Comparison of ENCODE assay signal across 9 cellular contexts in genomic region chr12:56256326-56256960, GRCh38. TPM values are rescaled to one million over a fixed set of nuclear protein-coding genes. Genes with fewer than 3 reads are reported as not detected.
DNase-seq lines count a peak whose midpoint lies in the region; ATAC-seq, FAIRE-seq and TF ChIP-seq lines count a peak whose summit lies in the region.
"Had no signal": no experiment of that assay in that cellular context is flagged by ENCODE, and none has a peak within 500 bp of the region (broad histone marks: within the 10 kb centered on the region; RNA-seq: fewer than 3 reads in every experiment).

No MANE protein-coding gene starts in this region.

- no peak overlapping the region for H3K14ac ChIP-seq in H1 (ENCODE audit: insufficient read length)

- no peak overlapping the region for H2AK5ac ChIP-seq in H1 (ENCODE audit: low read depth, low read length)

- no peak overlapping the region for H2AFZ ChIP-seq in OCI-LY7 (ENCODE audit: low read length)
- H2AFZ ChIP-seq in H1 (ENCODE audit: low read length) = no peak overlapping the region

- H3K36me3 ChIP-seq in OCI-LY7 (ENCODE audit: insufficient read depth, low read length) (peaks cover 56% of the 10 kb centered on the region), H1 (ENCODE audit: control insufficient read depth in 2 of 4, insufficient read depth in 4 of 4, low read length in 3 of 4) (peaks cover 28 to 49% (median 33%) of the 10 kb centered on the region in 4 experiments)

- 0 out of 2 replicates have a peak overlapping the region, but pooled peaks have one; percentile 22 for H2BK5ac ChIP-seq in H1 (ENCODE audit: low read depth, low read length)

- H4K5ac ChIP-seq in H1 (ENCODE audit: insufficient read length, low read depth, low read length) = no peak overlapping the region

- H4K91ac ChIP-seq in H1 (replicated peaks; ENCODE audit: insufficient read length, low read length) = no peak overlapping the region

- no peaks in the 10 kb centered on the region for H3K9me3 ChIP-seq in OCI-LY7 (ENCODE audit: low read length)
- H3K9me3 ChIP-seq in H1 (ENCODE audit: insufficient read depth in 2 of 2, low read depth in 1 of 2, low read length in 1 of 2) = no peaks in the 10 kb centered on the region

- no peak overlapping the region for H3K23ac ChIP-seq in H1 (ENCODE audit: insufficient read length)

- CTCF ChIA-PET in OCI-LY7 (lab: Charles Lee; ENCODE audit: unreplicated experiment) (no interaction called here), H1 (lab: Charles Lee; ENCODE audit: partially characterized antibody) (interaction anchor here (0.6 to 6.4 kb wide), 20 partner anchors 8 to 137 kb away, joined by 3 to 47 read pairs (median 6); partner anchors contain the start of genes COQ10A, RNF41, SMARCC2 and ZC3H10)

- no peak for TF ChIP-seq POLR2A in H1 (IDR thresholded peaks at IDR 0.05; ENCODE audit: control extremely low read depth in 1 of 2, low read depth in 2 of 2, low read length in 2 of 2)

- H3K4me3 ChIP-seq in OCI-LY7 (ENCODE audit: low read depth, low read length, poor library complexity, severe bottlenecking) = peak overlapping the region; percentile 93
- H3K4me3 ChIP-seq in H1 (ENCODE audit: extremely low read depth in 1 of 4, insufficient read depth in 2 of 4, low read depth in 3 of 4, low read length in 4 of 4) = peak overlapping the region; percentile 60 to 96 (median 88); a peak in 6 of 8 replicates

- no peak overlapping the region for H4K8ac ChIP-seq in H1 (ENCODE audit: extremely low read depth, insufficient read depth, low read length)

- H3K27ac ChIP-seq in OCI-LY7 (ENCODE audit: low read depth, low read length, poor library complexity, severe bottlenecking) (no peak overlapping the region), H1 (ENCODE audit: low read depth, low read length) (peak overlapping the region; percentile 53; the same call in 1 of the 2 replicates)

- TSS peak; percentile 37 for BruUV-seq in OCI-LY7 (replicated peaks; lab: Mats Ljungman, UMichigan)

- TF ChIP-seq CTCF in OCI-LY7 (conservative IDR thresholded peaks at IDR 0.05; ENCODE audit: low read length) (no peak), H1 (IDR thresholded peaks at IDR 0.05; ENCODE audit: control extremely low read depth in 1 of 3, insufficient read depth in 1 of 3, low read depth in 1 of 3, low read length in 3 of 3) (peak in 2 of 3 experiments; percentile 6 to 15; a peak in 2 of 4 replicates)

- H3K9me2 ChIP-seq in OCI-LY7 (ENCODE audit: insufficient read depth, low read length) = no peaks in the 10 kb centered on the region

- H3K4me1 ChIP-seq in OCI-LY7 (ENCODE audit: insufficient read depth, low read length, poor library complexity, severe bottlenecking) = peaks cover 17% of the 10 kb centered on the region
- peaks cover 8 to 17% (median 13%) of the 10 kb centered on the region in 4 experiments for H3K4me1 ChIP-seq in H1 (replicated peaks in 1 of 4; ENCODE audit: control insufficient read depth in 3 of 4, insufficient read depth in 4 of 4, low read length in 3 of 4)

- H3K27me3 ChIP-seq in H1 (replicated peaks in 1 of 4; ENCODE audit: control insufficient read depth in 3 of 4, extremely low read depth in 1 of 4, insufficient read depth in 3 of 4, low read length in 3 of 4) = no peaks in the 10 kb centered on the region

- DNase-seq in D341Med (ENCODE audit: low spot score) (peak; percentile 30), OCI-LY7 (ENCODE audit: low spot score) (no peak), H1 (ENCODE audit: low read depth in 1 of 2, low spot score in 2 of 2) (no peak), occipital lobe (lab: John Stamatoyannopoulos, UW) (peak; percentile 21), putamen (ENCODE audit: low spot score) (no peak), DMS153 (lab: John Stamatoyannopoulos, UW) (no peak)
- DNase-seq in stimulated activated CD8-positive, alpha-beta memory T cell treated with anti-CD3 and anti-CD28 coated beads, Interleukin-4, amount 100 ng/mL, for 48 hours = no peak

- POLR2A ChIA-PET in OCI-LY7 (lab: Charles Lee) (no interaction called here), H1 (lab: Charles Lee; ENCODE audit: partially characterized antibody) (interaction anchor here (0.5 to 3.8 kb wide), 28 partner anchors 10 to 380 kb away, joined by 3 to 41 read pairs (median 4); partner anchors contain the start of genes COQ10A, CS, MYL6 and RNF41)

- WGBS in H1 (ENCODE audit: extremely low coverage in 1 of 2, insufficient coverage in 1 of 2, insufficient read length in 1 of 2, insufficient replicate concordance in 2 of 2, low coverage in 1 of 2, low lambda C conversion rate in 2 of 2, missing lambda C conversion rate in 1 of 2), 2 experiments = 70% methylated on average over 4 of the region's 4 CpGs; no CpG with 5 or more reads in 1 of the 2 experiments

- H2BK120ac ChIP-seq in H1 (replicated peaks; ENCODE audit: low read depth, low read length) = no peak overlapping the region

- no peak overlapping the region for H2BK15ac ChIP-seq in H1 (ENCODE audit: low read length)

- H3K9ac ChIP-seq in H1 (replicated peaks in 1 of 4; ENCODE audit: extremely low read depth in 1 of 4, low read depth in 3 of 4, low read length in 3 of 4) = no peak overlapping the region

- intact Hi-C loops in OCI-LY7 (cut with micrococcal nuclease; ENCODE audit: unreplicated experiment) = no loop called here

- H2BK12ac ChIP-seq in H1 (ENCODE audit: low read depth, low read length) = no peak overlapping the region

- H4K20me1 ChIP-seq in OCI-LY7 (ENCODE audit: insufficient read depth, low read length) = 0 out of 2 replicates have a peak, but pooled peaks cover 5% of the 10 kb centered on the region
- H4K20me1 ChIP-seq in H1 (replicated peaks in 1 of 2; ENCODE audit: control insufficient read depth in 1 of 2, insufficient read depth in 2 of 2, low read length in 2 of 2) = peaks cover 5 to 9% of the 10 kb centered on the region in 2 experiments

- no peak overlapping the region for H3K18ac ChIP-seq in H1 (ENCODE audit: extremely low read depth, low read length)

- FAIRE-seq in H1 (lab: Jason Lieb, UNC) = no peak

- TF ChIP-seq EP300 in H1 (IDR thresholded peaks at IDR 0.05; ENCODE audit: borderline replicate concordance in 1 of 2, low read depth in 2 of 2, low read length in 2 of 2) = no peak

- no peak overlapping the region for H2BK20ac ChIP-seq in H1 (ENCODE audit: low read length)

- H3K79me2 ChIP-seq in OCI-LY7 (ENCODE audit: insufficient read depth, low read depth, low read length) (peaks cover 17% of the 10 kb centered on the region; the same call in 1 of the 2 replicates), H1 (ENCODE audit: control insufficient read depth in 1 of 2, insufficient read depth in 2 of 2, low read length in 2 of 2) (peaks cover 0 to 8% of the 10 kb centered on the region in 2 experiments; a peak in 1 of 4 replicates)

- H3K4ac ChIP-seq in H1 (replicated peaks; ENCODE audit: insufficient read length, low read depth, low read length) = no peak overlapping the region

- peaks cover 11% of the 10 kb centered on the region; the same call in 1 of the 2 replicates for H3K23me2 ChIP-seq in H1 (ENCODE audit: low read depth, low read length)

- ATAC-seq in GM21576 (IDR thresholded peaks at IDR 0.05; ENCODE audit: unreplicated experiment) = no peak

- no peak for TF ChIP-seq RAD21 in H1 (IDR thresholded peaks at IDR 0.05 in 1 of 2, conservative IDR thresholded peaks at IDR 0.05 in 1 of 2; ENCODE audit: low read depth in 2 of 2, low read length in 2 of 2)

- peak overlapping the region; percentile 94 for H3K4me2 ChIP-seq in OCI-LY7 (ENCODE audit: low read length)
- H3K4me2 ChIP-seq in H1 (ENCODE audit: insufficient read depth in 1 of 2, low read depth in 2 of 2, low read length in 2 of 2) = peak overlapping the region; percentile 83 to 89

- no peak overlapping the region for H3K56ac ChIP-seq in H1 (replicated peaks; ENCODE audit: insufficient read length, low read depth, low read length)

- H3K79me1 ChIP-seq in H1 (ENCODE audit: low read depth, low read length) = peaks cover 7% of the 10 kb centered on the region

RNA-seq across cellular contexts. Expression of gene ANKRD52, which starts 1.7 kb away (rescaled TPM):
- total RNA-seq in OCI-LY7 (2014; rRNA removed; shearing (Covaris generic)) = 7.0 and 11.7 TPM in 2 replicates
- total RNA-seq in OCI-LY7 (2022) = 35.0 and 35.6 TPM in 2 replicates
- 34.1 and 36.3 TPM in 2 replicates for total RNA-seq in H1 (2021; fragmentation: NEBNext Ultra II Directional; extraction: Animal tissue kit (Norgen Biotek cat#: 25700))
- 14.0 and 20.7 TPM in 2 replicates for polyA plus RNA-seq in H1 (2011; rRNA removed)
- polyA plus RNA-seq in H1 (2011; cell fraction: cytosol; rRNA removed) = 14.1 TPM
- 74.8 TPM for polyA plus RNA-seq in H1 (2011; cell fraction: nucleus; rRNA removed)
- polyA plus RNA-seq in H1 (2012, experiment 1 of 2) = 19.5 to 26.6 TPM (median 22.1 TPM) in 4 replicates
- 14.4 TPM for polyA plus RNA-seq in H1 (2012, experiment 2 of 2)
- 15.3 TPM for polyA plus RNA-seq in H1 (2013, experiment 1 of 2)
- 14.7 TPM for polyA plus RNA-seq in H1 (2013, experiment 2 of 2)
- 20.7 and 30.8 TPM in 2 replicates for polyA minus RNA-seq in H1 (2011; rRNA and poly(A)+ RNA removed)
- polyA minus RNA-seq in H1 (2011; cell fraction: cytosol; rRNA and poly(A)+ RNA removed) = 14.5 TPM
- 20.3 TPM for polyA minus RNA-seq in H1 (2011; cell fraction: nucleus; rRNA and poly(A)+ RNA removed)
- 9.2 TPM for total RNA-seq in occipital lobe

RNA-seq across cellular contexts. Expression of gene COQ10A, which starts 10.3 kb away (rescaled TPM):
- 15.8 and 22.1 TPM in 2 replicates for total RNA-seq in OCI-LY7 (2014; rRNA removed; shearing (Covaris generic))
- total RNA-seq in OCI-LY7 (2022) (20.6 and 28.9 TPM in 2 replicates), occipital lobe (12.9 TPM)
- total RNA-seq in H1 (2021; fragmentation: NEBNext Ultra II Directional; extraction: Animal tissue kit (Norgen Biotek cat#: 25700)) = 21.8 and 22.8 TPM in 2 replicates
- 39.5 and 42.9 TPM in 2 replicates for polyA plus RNA-seq in H1 (2011; rRNA removed)
- polyA plus RNA-seq in H1 (2011; cell fraction: cytosol; rRNA removed) = 53.3 TPM
- 48.1 TPM for polyA plus RNA-seq in H1 (2011; cell fraction: nucleus; rRNA removed)
- polyA plus RNA-seq in H1 (2012, experiment 1 of 2) = 24.5 to 27.2 TPM (median 25.7 TPM) in 4 replicates
- 19.3 TPM for polyA plus RNA-seq in H1 (2012, experiment 2 of 2)
- 22.4 TPM for polyA plus RNA-seq in H1 (2013, experiment 1 of 2)
- 20.7 TPM for polyA plus RNA-seq in H1 (2013, experiment 2 of 2)
- polyA minus RNA-seq in H1 (2011; rRNA and poly(A)+ RNA removed) = 28.1 and 29.9 TPM in 2 replicates
- polyA minus RNA-seq in H1 (2011; cell fraction: cytosol; rRNA and poly(A)+ RNA removed) = 13.4 TPM
- 21.5 TPM for polyA minus RNA-seq in H1 (2011; cell fraction: nucleus; rRNA and poly(A)+ RNA removed)

RNA-seq across cellular contexts. Expression of gene SLC39A5, which starts 26.6 kb away (rescaled TPM):
- 0.76 and 2.5 TPM in 2 replicates for total RNA-seq in OCI-LY7 (2014; rRNA removed; shearing (Covaris generic))
- total RNA-seq in OCI-LY7 (2022) = 1.2 and 1.4 TPM in 2 replicates
- 0.25 TPM in 1 of 2 replicates, not detected in the other for total RNA-seq in H1 (2021; fragmentation: NEBNext Ultra II Directional; extraction: Animal tissue kit (Norgen Biotek cat#: 25700))
- polyA plus RNA-seq in H1 (2011; rRNA removed) = 0.27 and 0.75 TPM in 2 replicates
- 0.48 TPM for polyA plus RNA-seq in H1 (2011; cell fraction: cytosol; rRNA removed)
- polyA plus RNA-seq in H1 (2011; cell fraction: nucleus; rRNA removed) = 2.7 TPM
- 0.27 to 0.88 TPM (median 0.51 TPM) in 3 of 4 replicates, not detected in the other for polyA plus RNA-seq in H1 (2012, experiment 1 of 2)
- 0.24 TPM for polyA plus RNA-seq in H1 (2012, experiment 2 of 2)
- 0.04 TPM for polyA plus RNA-seq in H1 (2013, experiment 1 of 2)
- 0.09 TPM for polyA plus RNA-seq in H1 (2013, experiment 2 of 2)
- polyA minus RNA-seq in H1 (2011; rRNA and poly(A)+ RNA removed) = 0.47 TPM in 1 of 2 replicates, not detected in the other
- not detected for polyA minus RNA-seq in H1 (2011; cell fraction: cytosol; rRNA and poly(A)+ RNA removed)
- not detected for polyA minus RNA-seq in H1 (2011; cell fraction: nucleus; rRNA and poly(A)+ RNA removed)
- not detected for total RNA-seq in occipital lobe
- total RNA-seq: aorta had no signal

RNA-seq across cellular contexts. Expression of gene NABP2, which starts 32.3 kb away (rescaled TPM):
- total RNA-seq in OCI-LY7 (2014; rRNA removed; shearing (Covaris generic)) = 37.5 and 46.0 TPM in 2 replicates
- total RNA-seq in OCI-LY7 (2022) = 54.1 and 61.1 TPM in 2 replicates
- 56.1 and 58.1 TPM in 2 replicates for total RNA-seq in H1 (2021; fragmentation: NEBNext Ultra II Directional; extraction: Animal tissue kit (Norgen Biotek cat#: 25700))
- polyA plus RNA-seq in H1 (2011; rRNA removed) = 59.8 and 67.5 TPM in 2 replicates
- 71.4 TPM for polyA plus RNA-seq in H1 (2011; cell fraction: cytosol; rRNA removed)
- 29.7 TPM for polyA plus RNA-seq in H1 (2011; cell fraction: nucleus; rRNA removed)
- polyA plus RNA-seq in H1 (2012, experiment 1 of 2) = 58.0 to 64.0 TPM (median 61.5 TPM) in 4 replicates
- polyA plus RNA-seq in H1 (2012, experiment 2 of 2) = 60.6 TPM
- polyA plus RNA-seq in H1 (2013, experiment 1 of 2) = 31.7 TPM
- polyA plus RNA-seq in H1 (2013, experiment 2 of 2) = 32.1 TPM
- polyA minus RNA-seq in H1 (2011; rRNA and poly(A)+ RNA removed) = 34.2 and 41.0 TPM in 2 replicates
- 17.3 TPM for polyA minus RNA-seq in H1 (2011; cell fraction: cytosol; rRNA and poly(A)+ RNA removed)
- 9.0 TPM for polyA minus RNA-seq in H1 (2011; cell fraction: nucleus; rRNA and poly(A)+ RNA removed)
- 20.1 TPM for total RNA-seq in occipital lobe

RNA-seq across cellular contexts. Expression of gene RNF41, which starts 34.7 kb away (rescaled TPM):
- 63.8 and 76.1 TPM in 2 replicates for total RNA-seq in OCI-LY7 (2014; rRNA removed; shearing (Covaris generic))
- 43.7 and 45.6 TPM in 2 replicates for total RNA-seq in OCI-LY7 (2022)
- 55.0 and 55.5 TPM in 2 replicates for total RNA-seq in H1 (2021; fragmentation: NEBNext Ultra II Directional; extraction: Animal tissue kit (Norgen Biotek cat#: 25700))
- 98.6 and 127 TPM in 2 replicates for polyA plus RNA-seq in H1 (2011; rRNA removed)
- 95.6 TPM for polyA plus RNA-seq in H1 (2011; cell fraction: cytosol; rRNA removed)
- polyA plus RNA-seq in H1 (2011; cell fraction: nucleus; rRNA removed) = 124 TPM
- 48.0 to 59.3 TPM (median 52.6 TPM) in 4 replicates for polyA plus RNA-seq in H1 (2012, experiment 1 of 2)
- 50.1 TPM for polyA plus RNA-seq in H1 (2012, experiment 2 of 2)
- polyA plus RNA-seq in H1 (2013, experiment 1 of 2) = 36.2 TPM
- 36.3 TPM for polyA plus RNA-seq in H1 (2013, experiment 2 of 2)
- 296 and 367 TPM in 2 replicates for polyA minus RNA-seq in H1 (2011; rRNA and poly(A)+ RNA removed)
- polyA minus RNA-seq in H1 (2011; cell fraction: cytosol; rRNA and poly(A)+ RNA removed) = 92.4 TPM
- polyA minus RNA-seq in H1 (2011; cell fraction: nucleus; rRNA and poly(A)+ RNA removed) = 94.9 TPM
- total RNA-seq in occipital lobe = 78.1 TPM

Comparison
In these comparisons a context has a peak if more than half of its experiments do, and no peak if none do; other contexts are left out.
1. DNase-seq: peak in D341Med (single experiment) and occipital lobe (single experiment); none in OCI-LY7 (single experiment), H1 (0 of 2), putamen (single experiment), DMS153 (single experiment) and stimulated activated CD8-positive, alpha-beta memory T cell treated with anti-CD3 and anti-CD28 coated beads, Interleukin-4, amount 100 ng/mL, for 48 hours (single experiment).